Comparison of ENCODE assay signal across 1 cellular context in the genomic region with DNA sequence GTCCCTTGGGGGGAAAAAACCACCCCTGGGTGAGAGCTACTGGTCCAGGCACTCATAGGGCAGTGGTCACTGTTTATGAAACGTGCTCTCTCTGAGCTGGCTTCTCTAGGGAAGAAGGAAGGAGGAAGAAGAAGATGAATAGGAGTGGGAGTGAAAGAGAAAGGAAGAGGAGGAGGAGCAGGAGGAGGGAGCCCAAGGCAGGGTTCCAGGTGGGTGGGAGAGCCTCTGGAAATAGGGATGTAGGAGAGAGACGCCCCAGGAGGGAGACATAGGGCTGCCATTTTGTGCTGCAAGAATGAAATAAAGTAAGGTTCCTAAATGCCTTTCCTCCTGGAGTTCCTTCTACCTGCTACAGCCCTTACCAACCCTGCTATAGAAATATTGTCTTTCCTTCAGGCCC.
TF ChIP-seq lines count a peak whose summit lies in the region.

No MANE protein-coding gene starts in this region.

TF ChIP-seq in H1, 55 proteins besides CTCF, POLR2A, EP300 and RAD21:
- TF ChIP-seq CHD1 (IDR thresholded peaks at IDR 0.05; ENCODE audit: low read depth, low read length) (no peak), YY1 (IDR thresholded peaks at IDR 0.05; ENCODE audit: low read depth, low read length) (0 out of 2 replicates have a peak, but pooled peaks have one; percentile 23)
- TF ChIP-seq, protein P1, sequence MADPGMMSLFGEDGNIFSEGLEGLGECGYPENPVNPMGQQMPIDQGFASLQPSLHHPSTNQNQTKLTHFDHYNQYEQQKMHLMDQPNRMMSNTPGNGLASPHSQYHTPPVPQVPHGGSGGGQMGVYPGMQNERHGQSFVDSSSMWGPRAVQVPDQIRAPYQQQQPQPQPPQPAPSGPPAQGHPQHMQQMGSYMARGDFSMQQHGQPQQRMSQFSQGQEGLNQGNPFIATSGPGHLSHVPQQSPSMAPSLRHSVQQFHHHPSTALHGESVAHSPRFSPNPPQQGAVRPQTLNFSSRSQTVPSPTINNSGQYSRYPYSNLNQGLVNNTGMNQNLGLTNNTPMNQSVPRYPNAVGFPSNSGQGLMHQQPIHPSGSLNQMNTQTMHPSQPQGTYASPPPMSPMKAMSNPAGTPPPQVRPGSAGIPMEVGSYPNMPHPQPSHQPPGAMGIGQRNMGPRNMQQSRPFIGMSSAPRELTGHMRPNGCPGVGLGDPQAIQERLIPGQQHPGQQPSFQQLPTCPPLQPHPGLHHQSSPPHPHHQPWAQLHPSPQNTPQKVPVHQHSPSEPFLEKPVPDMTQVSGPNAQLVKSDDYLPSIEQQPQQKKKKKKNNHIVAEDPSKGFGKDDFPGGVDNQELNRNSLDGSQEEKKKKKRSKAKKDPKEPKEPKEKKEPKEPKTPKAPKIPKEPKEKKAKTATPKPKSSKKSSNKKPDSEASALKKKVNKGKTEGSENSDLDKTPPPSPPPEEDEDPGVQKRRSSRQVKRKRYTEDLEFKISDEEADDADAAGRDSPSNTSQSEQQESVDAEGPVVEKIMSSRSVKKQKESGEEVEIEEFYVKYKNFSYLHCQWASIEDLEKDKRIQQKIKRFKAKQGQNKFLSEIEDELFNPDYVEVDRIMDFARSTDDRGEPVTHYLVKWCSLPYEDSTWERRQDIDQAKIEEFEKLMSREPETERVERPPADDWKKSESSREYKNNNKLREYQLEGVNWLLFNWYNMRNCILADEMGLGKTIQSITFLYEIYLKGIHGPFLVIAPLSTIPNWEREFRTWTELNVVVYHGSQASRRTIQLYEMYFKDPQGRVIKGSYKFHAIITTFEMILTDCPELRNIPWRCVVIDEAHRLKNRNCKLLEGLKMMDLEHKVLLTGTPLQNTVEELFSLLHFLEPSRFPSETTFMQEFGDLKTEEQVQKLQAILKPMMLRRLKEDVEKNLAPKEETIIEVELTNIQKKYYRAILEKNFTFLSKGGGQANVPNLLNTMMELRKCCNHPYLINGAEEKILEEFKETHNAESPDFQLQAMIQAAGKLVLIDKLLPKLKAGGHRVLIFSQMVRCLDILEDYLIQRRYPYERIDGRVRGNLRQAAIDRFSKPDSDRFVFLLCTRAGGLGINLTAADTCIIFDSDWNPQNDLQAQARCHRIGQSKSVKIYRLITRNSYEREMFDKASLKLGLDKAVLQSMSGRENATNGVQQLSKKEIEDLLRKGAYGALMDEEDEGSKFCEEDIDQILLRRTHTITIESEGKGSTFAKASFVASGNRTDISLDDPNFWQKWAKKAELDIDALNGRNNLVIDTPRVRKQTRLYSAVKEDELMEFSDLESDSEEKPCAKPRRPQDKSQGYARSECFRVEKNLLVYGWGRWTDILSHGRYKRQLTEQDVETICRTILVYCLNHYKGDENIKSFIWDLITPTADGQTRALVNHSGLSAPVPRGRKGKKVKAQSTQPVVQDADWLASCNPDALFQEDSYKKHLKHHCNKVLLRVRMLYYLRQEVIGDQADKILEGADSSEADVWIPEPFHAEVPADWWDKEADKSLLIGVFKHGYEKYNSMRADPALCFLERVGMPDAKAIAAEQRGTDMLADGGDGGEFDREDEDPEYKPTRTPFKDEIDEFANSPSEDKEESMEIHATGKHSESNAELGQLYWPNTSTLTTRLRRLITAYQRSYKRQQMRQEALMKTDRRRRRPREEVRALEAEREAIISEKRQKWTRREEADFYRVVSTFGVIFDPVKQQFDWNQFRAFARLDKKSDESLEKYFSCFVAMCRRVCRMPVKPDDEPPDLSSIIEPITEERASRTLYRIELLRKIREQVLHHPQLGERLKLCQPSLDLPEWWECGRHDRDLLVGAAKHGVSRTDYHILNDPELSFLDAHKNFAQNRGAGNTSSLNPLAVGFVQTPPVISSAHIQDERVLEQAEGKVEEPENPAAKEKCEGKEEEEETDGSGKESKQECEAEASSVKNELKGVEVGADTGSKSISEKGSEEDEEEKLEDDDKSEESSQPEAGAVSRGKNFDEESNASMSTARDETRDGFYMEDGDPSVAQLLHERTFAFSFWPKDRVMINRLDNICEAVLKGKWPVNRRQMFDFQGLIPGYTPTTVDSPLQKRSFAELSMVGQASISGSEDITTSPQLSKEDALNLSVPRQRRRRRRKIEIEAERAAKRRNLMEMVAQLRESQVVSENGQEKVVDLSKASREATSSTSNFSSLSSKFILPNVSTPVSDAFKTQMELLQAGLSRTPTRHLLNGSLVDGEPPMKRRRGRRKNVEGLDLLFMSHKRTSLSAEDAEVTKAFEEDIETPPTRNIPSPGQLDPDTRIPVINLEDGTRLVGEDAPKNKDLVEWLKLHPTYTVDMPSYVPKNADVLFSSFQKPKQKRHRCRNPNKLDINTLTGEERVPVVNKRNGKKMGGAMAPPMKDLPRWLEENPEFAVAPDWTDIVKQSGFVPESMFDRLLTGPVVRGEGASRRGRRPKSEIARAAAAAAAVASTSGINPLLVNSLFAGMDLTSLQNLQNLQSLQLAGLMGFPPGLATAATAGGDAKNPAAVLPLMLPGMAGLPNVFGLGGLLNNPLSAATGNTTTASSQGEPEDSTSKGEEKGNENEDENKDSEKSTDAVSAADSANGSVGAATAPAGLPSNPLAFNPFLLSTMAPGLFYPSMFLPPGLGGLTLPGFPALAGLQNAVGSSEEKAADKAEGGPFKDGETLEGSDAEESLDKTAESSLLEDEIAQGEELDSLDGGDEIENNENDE (IDR thresholded peaks at IDR 0.05; ENCODE audit: insufficient replicate concordance, low read length): no peak
